In the genomic region with DNA sequence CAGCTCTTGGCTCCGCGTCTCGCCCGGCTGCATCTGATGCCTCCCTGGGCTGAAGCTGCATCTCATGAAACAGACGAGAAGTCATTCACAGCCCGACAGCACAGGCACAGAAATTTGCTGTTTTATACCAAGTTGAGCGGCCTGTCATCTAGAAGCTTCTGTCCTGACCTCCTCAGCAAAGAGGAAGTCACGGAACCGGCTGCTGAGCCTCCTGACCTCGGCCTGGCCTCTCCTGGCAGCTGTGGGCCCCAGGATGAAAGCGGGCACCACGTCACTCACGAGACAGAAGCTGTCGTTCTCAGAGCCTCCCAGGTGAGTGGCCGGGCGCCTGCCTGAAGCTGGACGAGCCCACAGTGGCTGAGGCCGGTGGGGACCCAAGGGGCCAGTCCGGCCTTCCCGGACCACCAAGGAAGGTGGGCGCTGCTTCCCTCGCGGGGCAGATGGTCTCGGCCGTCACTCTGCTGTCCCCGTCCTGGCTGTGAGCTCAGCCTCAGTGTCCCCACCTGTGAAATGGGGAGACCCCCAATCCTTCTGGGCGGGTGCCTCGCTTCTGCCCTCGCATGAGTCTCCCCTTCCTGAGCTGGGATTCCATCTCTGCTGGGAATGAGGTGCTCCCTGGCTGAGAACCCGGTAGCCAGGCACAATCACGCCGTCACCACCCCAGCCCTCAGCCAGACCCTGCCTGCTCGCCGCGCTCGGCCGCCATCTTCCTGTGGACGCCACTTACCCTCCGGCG, we compare ENCODE assay signal across 8 cellular contexts.
DNase-seq lines count a peak whose midpoint lies in the region; ATAC-seq and TF ChIP-seq lines count a peak whose summit lies in the region.
"Not testable (repeated sequence)": the region's sequence is repeated elsewhere in the genome, so short reads cannot be mapped to it uniquely, and the experiment has no call there.

No MANE protein-coding gene starts in this region.

- TF ChIP-seq RAD21 in liver (IDR thresholded peaks at IDR 0.05), result not testable (repeated sequence)

- not testable (repeated sequence) for H3K27ac ChIP-seq in BLaER1; coronary artery; left ventricle myocardium inferior (replicated peaks); neuronal stem cell (replicated peaks; ENCODE audit: low read length); spleen
- peak overlapping the region; percentile 38 to 67 for H3K27ac ChIP-seq in liver (ENCODE audit: low read depth in 1 of 2, low read length in 2 of 2)

- not testable (repeated sequence) for H3K4ac ChIP-seq in neuronal stem cell (ENCODE audit: low read length)

- H2BK120ac ChIP-seq in neuronal stem cell (ENCODE audit: low read depth, low read length), result not testable (repeated sequence)

- H3K14ac ChIP-seq in neuronal stem cell (ENCODE audit: low read length), result not testable (repeated sequence)

- CTCF ChIA-PET in WTC11 (lab: Charles Lee), result interaction anchor here (0.7 to 1.0 kb wide), 2 partner anchors 29 to 201 kb away, joined by 3 read pairs; no protein-coding TSS in a partner anchor

- H3K9me3 ChIP-seq in BLaER1; left ventricle myocardium inferior (replicated peaks); liver (ENCODE audit: control insufficient read depth in 4 of 4, low read length in 3 of 4); neuronal stem cell (replicated peaks in 1 of 2; ENCODE audit: control insufficient read depth in 2 of 2, insufficient read depth in 1 of 2, low read depth in 1 of 2, low read length in 2 of 2); spleen: not testable (repeated sequence)

- not testable (repeated sequence) for ATAC-seq in WTC11

- intact Hi-C loops in left ventricle myocardium inferior (cut with micrococcal nuclease); spleen (cut with DNase I; ENCODE audit: low total_unique reads): not testable (repeated sequence)

- H3K18ac ChIP-seq in neuronal stem cell (ENCODE audit: low read length), result not testable (repeated sequence)

- H3K4me1 ChIP-seq in BLaER1, result peaks cover 76% of the 10 kb centered on the region
- not testable (repeated sequence) for H3K4me1 ChIP-seq in left ventricle myocardium inferior; neuronal stem cell (ENCODE audit: control insufficient read depth in 2 of 2, insufficient read depth in 1 of 2, low read depth in 1 of 2, low read length in 2 of 2)
- peaks cover 3 to 14% (median 9%) of the 10 kb centered on the region in 4 donors for H3K4me1 ChIP-seq in liver (ENCODE audit: control insufficient read depth in 4 of 4, insufficient read depth in 4 of 4, low read length in 3 of 4)
- H3K4me1 ChIP-seq in spleen, result peaks cover 0 to 24% (median 4%) of the 10 kb centered on the region in 6 donors

- H4K91ac ChIP-seq in neuronal stem cell (ENCODE audit: low read depth, low read length, poor library complexity), result not testable (repeated sequence)

- not testable (repeated sequence) for H3K27me3 Mint-ChIP-seq in WTC11 (ENCODE audit: low read depth)

- POLR2A ChIA-PET in WTC11 (lab: Charles Lee), result not testable (repeated sequence)

- H3K27me3 ChIP-seq in BLaER1; left ventricle myocardium inferior (ENCODE audit: low read depth); liver (ENCODE audit: control insufficient read depth in 4 of 4, insufficient read depth in 4 of 4, low read length in 3 of 4); neuronal stem cell (ENCODE audit: control insufficient read depth in 3 of 3, insufficient read depth in 3 of 3, low read depth in 1 of 3, low read length in 3 of 3); spleen (replicated peaks in 1 of 7): not testable (repeated sequence)

- H3K36me3 Mint-ChIP-seq in WTC11, result not testable (repeated sequence)

- peak overlapping the region; percentile 49 for H3K27ac Mint-ChIP-seq in WTC11

- H3K36me3 ChIP-seq in BLaER1 (peaks cover 18% of the 10 kb centered on the region), spleen (peaks cover 0 to 61% (median 0%) of the 10 kb centered on the region in 6 donors)
- H3K36me3 ChIP-seq in left ventricle myocardium inferior; liver (ENCODE audit: control insufficient read depth in 4 of 4, insufficient read depth in 3 of 4, low read depth in 1 of 4, low read length in 3 of 4); neuronal stem cell (replicated peaks in 1 of 2; ENCODE audit: control insufficient read depth in 2 of 2, insufficient read depth in 2 of 2, low read length in 2 of 2): not testable (repeated sequence)

- H3K79me1 ChIP-seq in neuronal stem cell (ENCODE audit: low read depth, low read length), result not testable (repeated sequence)

- peaks cover 93% of the 10 kb centered on the region for H4K20me1 ChIP-seq in BLaER1

- H3K4me3 Mint-ChIP-seq in WTC11, result not testable (repeated sequence)

- not testable (repeated sequence) for TF ChIP-seq POLR2A in spleen (IDR thresholded peaks at IDR 0.05)

- not testable (repeated sequence) for H2AK5ac ChIP-seq in neuronal stem cell (ENCODE audit: low read depth, low read length)

- H4K8ac ChIP-seq in neuronal stem cell (ENCODE audit: low read depth, low read length), result not testable (repeated sequence)

- H2BK15ac ChIP-seq in neuronal stem cell (ENCODE audit: low read length), result not testable (repeated sequence)

- DNase-seq in NOMO-1 treated with DMSO at 0.1 percent for 48 hours (lab: John Stamatoyannopoulos, UW; ENCODE audit: unreplicated experiment) (peak; percentile 25), WTC11 (ENCODE audit: low spot score) (peak; percentile 7), coronary artery (ENCODE audit: low spot score) (peak; percentile 54), left ventricle myocardium inferior (peak; percentile 6), spleen (peak; percentile 66)
- not testable (repeated sequence) for DNase-seq in neuronal stem cell (ENCODE audit: low spot score)

- peak overlapping the region; percentile 91 for H3K4me2 ChIP-seq in BLaER1
- H3K4me2 ChIP-seq in neuronal stem cell (ENCODE audit: insufficient read depth, low read length, poor library complexity, severe bottlenecking), result not testable (repeated sequence)

- peak overlapping the region; percentile 39 for H2BK5ac ChIP-seq in neuronal stem cell (ENCODE audit: low read length)

- not testable (repeated sequence) for H3K4me1 Mint-ChIP-seq in WTC11

- H2AFZ ChIP-seq in neuronal stem cell (ENCODE audit: low read length), result not testable (repeated sequence)

- not testable (repeated sequence) for H3K4me3 ChIP-seq in BLaER1; coronary artery; left ventricle myocardium inferior; liver (ENCODE audit: low read depth in 1 of 3, low read length in 3 of 3); neuronal stem cell (ENCODE audit: low read length in 2 of 2); spleen

- 88% methylated on average over 40 of the region's 40 CpGs for WGBS in liver
- WGBS in neuronal stem cell (ENCODE audit: extremely low coverage in 2 of 2, insufficient read length in 2 of 2, insufficient replicate concordance in 1 of 2), 2 donors, result no CpG with 5 or more reads among the region's 40 CpGs
- whole genome bisulfite sequencing in spleen, 5 donors, result 82 to 91% (median 84%) methylated on average over 29 to 40 of the region's 40 CpGs

- TF ChIP-seq CTCF in WTC11 (IDR thresholded peaks at IDR 0.05); coronary artery (IDR thresholded peaks at IDR 0.05); left ventricle myocardium inferior (IDR thresholded peaks at IDR 0.05; ENCODE audit: borderline replicate concordance); liver (IDR thresholded peaks at IDR 0.05; ENCODE audit: low read depth, low read length, missing input control); spleen (IDR thresholded peaks at IDR 0.05 in 8 of 11, conservative IDR thresholded peaks at IDR 0.05 in 3 of 11): not testable (repeated sequence)

- not testable (repeated sequence) for H3K9me3 Mint-ChIP-seq in WTC11

- H3K9ac ChIP-seq in BLaER1; neuronal stem cell (ENCODE audit: low read depth, low read length, poor library complexity): not testable (repeated sequence)
- H3K9ac ChIP-seq in liver (ENCODE audit: low read depth in 1 of 2, low read length in 2 of 2), result peak overlapping the region in 1 of 2 donors; percentile 68

- not testable (repeated sequence) for H2BK12ac ChIP-seq in neuronal stem cell (ENCODE audit: low read length)

- H3K23ac ChIP-seq in neuronal stem cell (ENCODE audit: low read depth, low read length, poor library complexity), result not testable (repeated sequence)
